ENCODE assay signal across 13 cellular contexts in the genomic region with DNA sequence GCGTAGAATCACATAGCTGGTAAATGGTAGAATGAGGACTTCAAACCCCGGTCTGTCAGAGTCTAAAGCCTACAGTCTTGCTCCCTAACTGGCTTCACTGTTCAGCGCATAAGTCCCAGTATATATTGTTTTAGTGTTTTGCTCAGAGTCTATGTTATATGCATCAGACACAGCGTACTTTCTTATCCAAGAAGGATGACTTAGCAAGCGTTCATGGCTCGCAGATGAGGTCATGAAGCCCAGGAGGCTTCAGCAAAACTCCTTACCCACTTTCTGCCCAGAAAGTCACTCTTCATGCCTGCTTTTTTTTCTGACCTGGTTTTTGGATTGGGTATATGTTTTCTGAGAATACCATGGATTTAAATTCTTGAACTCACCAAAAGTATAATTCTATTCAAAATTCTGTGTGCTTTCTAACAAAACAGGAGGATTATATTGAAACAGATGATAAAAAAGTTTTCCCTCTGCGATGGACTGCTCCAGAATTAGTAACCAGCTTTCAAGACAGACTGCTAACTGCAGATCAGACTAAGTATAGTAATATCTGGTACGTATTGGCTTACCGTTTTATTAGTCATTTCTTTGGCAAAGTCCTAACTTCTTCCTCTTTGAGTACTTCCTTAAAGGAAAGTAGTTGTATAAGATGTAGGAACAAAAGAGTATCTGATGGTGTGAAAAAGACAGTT. TPM values are rescaled to one million over a fixed set of nuclear protein-coding genes. Genes with fewer than 3 reads are reported as not detected.
DNase-seq lines count a peak whose midpoint lies in the region; ATAC-seq, FAIRE-seq and TF ChIP-seq lines count a peak whose summit lies in the region.
"Had no signal": no experiment of that assay in that cellular context is flagged by ENCODE, and none has a peak within 500 bp of the region (broad histone marks: within the 10 kb centered on the region; RNA-seq: fewer than 3 reads in every experiment).

No MANE protein-coding gene starts in this region.

- H3K36me3 Mint-ChIP-seq in activated T-helper 2 cell treated with anti-CD3 and anti-CD28 coated beads, Interferon-gamma antibody, Interleukin-2, Interleukin-4, amounts not matched to agents 10 μg/mL and 5 μg/mL and 100 μg/mL, durations not matched to agents 14 hours and 24 hours and 36 hours (ENCODE audit: low read depth), result peaks cover 20% of the 10 kb centered on the region
- peaks cover 10 to 23% (median 15%) of the 10 kb centered on the region in 3 donors for H3K36me3 Mint-ChIP-seq in immature natural killer cell

- peaks cover 0 to under 1% (median 0%) of the 10 kb centered on the region in 3 donors for H3K36me3 ChIP-seq in pancreas

- no peak overlapping the region for H3K4me3 Mint-ChIP-seq in activated T-helper 2 cell treated with anti-CD3 and anti-CD28 coated beads, Interferon-gamma antibody, Interleukin-2, Interleukin-4, amounts not matched to agents 10 μg/mL and 5 μg/mL and 100 μg/mL, durations not matched to agents 14 hours and 24 hours and 36 hours (ENCODE audit: low read depth)
- no peak overlapping the region for H3K4me3 Mint-ChIP-seq in immature natural killer cell
- H3K4me3 Mint-ChIP-seq: T-helper 1 cell treated with Interleukin-12 subunit alpha and Interleukin-12 subunit beta and Interleukin-4 antibody, amounts not matched to agents 30 μg/mL and 1 μg/mL, for 36 hours had no signal

- no peaks in the 10 kb centered on the region for H3K9me3 ChIP-seq in pancreas
- H3K9me3 ChIP-seq: breast epithelium had no signal

- no peaks in the 10 kb centered on the region for H3K4me1 Mint-ChIP-seq in activated T-helper 2 cell treated with anti-CD3 and anti-CD28 coated beads, Interferon-gamma antibody, Interleukin-2, Interleukin-4, amounts not matched to agents 10 μg/mL and 5 μg/mL and 100 μg/mL, durations not matched to agents 14 hours and 24 hours and 36 hours (ENCODE audit: low read depth)
- peaks cover 4 to 8% of the 10 kb centered on the region in 2 donors for H3K4me1 Mint-ChIP-seq in immature natural killer cell

- H3K27ac ChIP-seq in coronary artery, result peak overlapping the region; percentile 78 to 86
- H3K27ac ChIP-seq in pancreas, result no peak overlapping the region
- H3K27ac ChIP-seq: breast epithelium had no signal

- no peaks in the 10 kb centered on the region for H3K27me3 Mint-ChIP-seq in activated T-helper 2 cell treated with anti-CD3 and anti-CD28 coated beads, Interferon-gamma antibody, Interleukin-2, Interleukin-4, amounts not matched to agents 10 μg/mL and 5 μg/mL and 100 μg/mL, durations not matched to agents 14 hours and 24 hours and 36 hours (ENCODE audit: low read depth)
- peaks cover 0 to 2% (median 0%) of the 10 kb centered on the region in 3 donors for H3K27me3 Mint-ChIP-seq in immature natural killer cell (ENCODE audit: low read depth in 3 of 3)

- H3K9me3 Mint-ChIP-seq in activated T-helper 2 cell treated with anti-CD3 and anti-CD28 coated beads, Interferon-gamma antibody, Interleukin-2, Interleukin-4, amounts not matched to agents 10 μg/mL and 5 μg/mL and 100 μg/mL, durations not matched to agents 14 hours and 24 hours and 36 hours, result no peaks in the 10 kb centered on the region
- H3K9me3 Mint-ChIP-seq in immature natural killer cell, result no peaks in the 10 kb centered on the region
- H3K9me3 Mint-ChIP-seq: T-helper 1 cell treated with Interleukin-12 subunit alpha and Interleukin-12 subunit beta and Interleukin-4 antibody, amounts not matched to agents 30 μg/mL and 1 μg/mL, for 36 hours had no signal

- TF ChIP-seq CTCF in coronary artery (IDR thresholded peaks at IDR 0.05) (no peak), pancreas (IDR thresholded peaks at IDR 0.05) (no peak)

- DNase-seq in AG20443 (ENCODE audit: low spot score) (peak; percentile 53), OCI-M1 (lab: John Stamatoyannopoulos, UW) (peak; percentile 31), coronary artery (ENCODE audit: low spot score) (no peak), pancreas (no peak), immature natural killer cell (no peak), ureter (ENCODE audit: low spot score) (no peak)
- DNase-seq in activated T-helper 2 cell treated with anti-CD3 and anti-CD28 coated beads, Interferon-gamma antibody, Interleukin-2, Interleukin-4, amounts not matched to agents 10 μg/mL and 5 μg/mL and 100 μg/mL, durations not matched to agents 14 hours and 24 hours and 36 hours (ENCODE audit: low spot score), result no peak
- DNase-seq: activated CD8-positive, alpha-beta memory T cell treated with anti-CD3 and anti-CD28 coated beads, Interleukin-2, amount 50 U/mL, for 4 hours; NCI-H1436 had no signal

- no peaks in the 10 kb centered on the region for H3K27me3 ChIP-seq in pancreas
- H3K27me3 ChIP-seq: breast epithelium had no signal

- intact Hi-C loops in pancreas (cut with DNase I), result no loop called here
- intact Hi-C loops in activated T-helper 2 cell treated with anti-CD3 and anti-CD28 coated beads, Interferon-gamma antibody, Interleukin-2, Interleukin-4, amounts not matched to agents 10 μg/mL and 5 μg/mL and 100 μg/mL, durations not matched to agents 14 hours and 24 hours and 36 hours (cut with micrococcal nuclease), result no loop called here

- H3K4me3 ChIP-seq in coronary artery (peak overlapping the region; percentile 20), pancreas (no peak overlapping the region)
- H3K4me3 ChIP-seq: breast epithelium had no signal

- H3K27ac Mint-ChIP-seq in activated T-helper 2 cell treated with anti-CD3 and anti-CD28 coated beads, Interferon-gamma antibody, Interleukin-2, Interleukin-4, amounts not matched to agents 10 μg/mL and 5 μg/mL and 100 μg/mL, durations not matched to agents 14 hours and 24 hours and 36 hours, result no peak overlapping the region
- no peak overlapping the region for H3K27ac Mint-ChIP-seq in immature natural killer cell
- H3K27ac Mint-ChIP-seq: T-helper 1 cell treated with Interleukin-12 subunit alpha and Interleukin-12 subunit beta and Interleukin-4 antibody, amounts not matched to agents 30 μg/mL and 1 μg/mL, for 36 hours had no signal

- peak; percentile 20 for FAIRE-seq in pancreas (lab: Jason Lieb, UNC)
- FAIRE-seq: urothelium cell line had no signal

- 78 to 89% methylated on average over 9 of the region's 9 CpGs for WGBS in pancreas, 2 donors

- H3K4me1 ChIP-seq in pancreas, result no peaks in the 10 kb centered on the region
- H3K4me1 ChIP-seq: breast epithelium had no signal

- ATAC-seq in pancreas, result peak in 3 of 4 donors; percentile 34 to 77 (median 54)
- ATAC-seq in GM18517 (IDR thresholded peaks at IDR 0.05; ENCODE audit: unreplicated experiment), result no peak

RNA-seq across cellular contexts. Expression of a gene that starts 24.6 kb away (rescaled TPM):
- total RNA-seq in pancreas (100 to 1,000 TPM in 4 of 6 donors, 10 to 100 TPM in 2; 70.9 to 405 (median 172) TPM), ureter (0.73 TPM)
- polyA plus RNA-seq in pancreas (10 to 100 TPM; 32.5 to 98.0 TPM), immature natural killer cell (not detected)
- total RNA-seq in activated T-helper 2 cell treated with anti-CD3 and anti-CD28 coated beads, Interferon-gamma antibody, Interleukin-2, Interleukin-4, amounts not matched to agents 10 μg/mL and 5 μg/mL and 100 μg/mL, durations not matched to agents 14 hours and 24 hours and 36 hours, result 0.41 and 0.80 TPM in 2 replicates

Comparison
In these comparisons a context has a peak if more than half of its experiments do, and no peak if none do; other contexts are left out.
1. DNase-seq: peak in AG20443 (single experiment) and OCI-M1 (single experiment); none in coronary artery (single experiment), pancreas (0 of 6), activated T-helper 2 cell treated with anti-CD3 and anti-CD28 coated beads, Interferon-gamma antibody, Interleukin-2, Interleukin-4, amounts not matched to agents 10 μg/mL and 5 μg/mL and 100 μg/mL, durations not matched to agents 14 hours and 24 hours and 36 hours (single experiment), immature natural killer cell (0 of 3) and ureter (single experiment).
2. H3K27ac ChIP-seq: peak in coronary artery (2 of 2); none in pancreas (0 of 4).
3. RNA of a gene that starts 24.6 kb away (total RNA-seq): 70.9 to 405 TPM in pancreas; 0.41 to 0.80 TPM in activated T-helper 2 cell treated with anti-CD3 and anti-CD28 coated beads, Interferon-gamma antibody, Interleukin-2, Interleukin-4, amounts not matched to agents 10 μg/mL and 5 μg/mL and 100 μg/mL, durations not matched to agents 14 hours and 24 hours and 36 hours and 0.73 TPM in ureter (single experiment); every median in the first group is over 10 times any median in the second.